ENCODE assay signal across 36 cellular contexts in genomic region chr12:62429457-62429856, GRCh38.
"Had no signal": no experiment of that assay in that cellular context is flagged by ENCODE, and none has a peak within 500 bp of the region (broad histone marks: within the 10 kb centered on the region; RNA-seq: fewer than 3 reads in every experiment).

No MANE protein-coding gene starts in this region.

- H3K4me3 ChIP-seq: MG63 had no signal

- H3K36me3 ChIP-seq: MG63 had no signal

- DNase-seq: Karpas-422, Kasumi-1, MG63, MM.1S, MV-4-11, NCI-H1048, NCI-H1092, NCI-H1092 treated with DMSO at 0.1 percent for 48 hours, NCI-H1105, NCI-H1105 treated with DMSO at 0.1 percent for 48 hours, NCI-H1417, NCI-H1417 treated with DMSO at 0.1 percent for 48 hours, NCI-H1436, NCI-H1436 treated with DMSO at 0.1 percent for 48 hours, NCI-H146, NCI-H1694, NCI-H1694 treated with DMSO at 0.1 percent for 48 hours, NCI-H187, NCI-H187 treated with DMSO at 0.1 percent for 48 hours, NCI-H1930, NCI-H2029, NCI-H2029 treated with DMSO at 0.1 percent for 48 hours, NCI-H2081, NCI-H2081 treated with DMSO at 0.1 percent for 48 hours, NCI-H2107, NCI-H2171, NCI-H2171 treated with DMSO at 0.1 percent for 48 hours, NCI-H2227 treated with DMSO at 0.1 percent for 48 hours, NCI-H226, NCI-H345, NCI-H446, NCI-H446 treated with DMSO at 0.1 percent for 48 hours, NCI-H510A, NCI-H510A treated with DMSO at 0.1 percent for 48 hours, NCI-H524, NCI-H524 treated with DMSO at 0.1 percent for 48 hours had no signal
